In the genomic region with DNA sequence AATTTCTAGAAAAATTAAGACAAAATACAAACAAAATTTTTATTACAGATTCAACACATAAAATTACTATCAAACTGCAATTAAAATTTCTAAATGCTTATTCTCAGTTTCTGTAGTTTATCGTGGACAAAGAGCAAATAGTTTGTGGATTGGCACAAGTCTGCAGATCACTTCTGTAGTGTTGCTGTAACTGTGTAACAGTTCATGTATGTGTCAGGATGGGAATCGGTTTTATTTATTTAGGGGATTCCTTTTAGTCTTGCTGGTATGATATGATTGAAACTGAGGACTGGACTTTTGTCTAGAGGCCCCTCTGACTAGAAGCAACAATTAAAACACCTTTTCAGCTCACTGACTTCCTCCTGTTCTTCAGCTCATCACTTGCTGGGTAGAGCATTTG, we compare ENCODE assay signal across 21 cellular contexts.
"Had no signal": no experiment of that assay in that cellular context is flagged by ENCODE, and none has a peak within 500 bp of the region (broad histone marks: within the 10 kb centered on the region; RNA-seq: fewer than 3 reads in every experiment).

No MANE protein-coding gene starts in this region.

- H3K27me3 Mint-ChIP-seq: effector memory CD8-positive, alpha-beta T cell; memory B cell; naive B cell; natural killer cell treated with Interleukin-12 subunit alpha and Interleukin-12 subunit beta and Interleukin-15 and Interleukin-18, amount 100 ng/mL, for 72 hours; type B pancreatic cell had no signal

- H3K36me3 ChIP-seq: neutrophil, pancreas had no signal

- H3K27ac Mint-ChIP-seq: type B pancreatic cell had no signal

- H3K4me3 Mint-ChIP-seq: effector memory CD8-positive, alpha-beta T cell; memory B cell; naive B cell; neural crest cell; type B pancreatic cell had no signal

- ATAC-seq: effector memory CD8-positive, alpha-beta T cell; left ventricle myocardium superior; mucosa of descending colon; pancreas; sciatic nerve had no signal

- H3K27ac ChIP-seq: neutrophil, pancreas, stomach, testis, tibial artery had no signal

- DNase-seq: cortex of kidney; effector memory CD8-positive, alpha-beta T cell; hypothalamus; left ventricle myocardium superior; mucosa of descending colon; naive B cell; pancreas; stimulated activated CD4-positive, alpha-beta T cell treated with anti-CD3 and anti-CD28 coated beads, Interleukin-12 subunit alpha, Interleukin-12 subunit beta, amount 100 ng/mL, for 4 hours; stimulated activated CD4-positive, alpha-beta T cell treated with anti-CD3 and anti-CD28 coated beads, Interleukin-4, amount 100 ng/mL, for 1 hour; stomach; substantia nigra; testis; tibial artery had no signal

- H3K4me1 ChIP-seq: tibial artery had no signal

- H3K4me3 ChIP-seq: lung, mucosa of descending colon, pancreas, smooth muscle cell, stomach, testis, tibial artery had no signal

- H3K36me3 Mint-ChIP-seq: naive B cell; natural killer cell treated with Interleukin-12 subunit alpha and Interleukin-12 subunit beta and Interleukin-15 and Interleukin-18, amount 100 ng/mL, for 72 hours had no signal

- H3K9me3 ChIP-seq: mucosa of descending colon, neutrophil, pancreas, stomach, testis, tibial artery had no signal

- H3K27me3 ChIP-seq: neutrophil, pancreas, stomach, testis, tibial artery had no signal

- H3K9me3 Mint-ChIP-seq: effector memory CD8-positive, alpha-beta T cell; memory B cell; naive B cell; natural killer cell treated with Interleukin-12 subunit alpha and Interleukin-12 subunit beta and Interleukin-15 and Interleukin-18, amount 100 ng/mL, for 72 hours; neural crest cell; type B pancreatic cell had no signal
